ENCODE assay signal across 26 cellular contexts in the genomic region with DNA sequence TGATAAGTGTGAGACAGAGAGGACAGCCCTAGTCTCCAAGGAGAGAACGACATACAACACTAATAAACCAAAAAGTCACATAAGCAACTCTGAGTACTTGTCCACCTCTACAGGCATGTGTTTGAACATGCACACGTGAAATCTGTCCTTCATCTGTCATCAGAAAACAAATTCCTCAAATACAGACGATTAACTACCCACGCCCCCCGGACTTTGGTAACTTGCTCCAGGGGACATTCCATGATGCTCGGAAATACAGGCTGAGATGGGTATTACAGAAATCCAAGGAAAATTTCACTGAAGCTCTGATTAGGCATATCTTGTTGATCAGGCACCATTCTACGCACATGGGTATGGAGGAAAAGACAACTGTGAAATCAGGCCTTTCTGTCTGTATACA.
"Had no signal": no experiment of that assay in that cellular context is flagged by ENCODE, and none has a peak within 500 bp of the region (broad histone marks: within the 10 kb centered on the region; RNA-seq: fewer than 3 reads in every experiment).

No MANE protein-coding gene starts in this region.

- H3K9ac ChIP-seq: KMS-11 had no signal

- H3K27ac Mint-ChIP-seq: activated CD4-positive, alpha-beta T cell treated with anti-CD3 and anti-CD28 coated beads, Interleukin-2, amount 10 ng/mL, durations not matched to agents 24 days and 14 days; activated CD8-positive, alpha-beta T cell treated with anti-CD3 and anti-CD28 coated beads for 36 hours; activated naive CD8-positive, alpha-beta T cell treated with anti-CD3 and anti-CD28 coated beads for 36 hours; activated T-cell treated with anti-CD3 and anti-CD28 coated beads, Interleukin-2, amount 50 U/mL, for 72 hours; activated T-helper 17 cell treated with anti-CD3 and anti-CD28 coated beads, Interleukin-2, amount 50 U/mL, for 72 hours had no signal

- H3K4me3 ChIP-seq: ascending aorta, Peyer's patch had no signal

- ATAC-seq: activated CD8-positive, alpha-beta T cell treated with anti-CD3 and anti-CD28 coated beads for 36 hours; activated T-cell treated with anti-CD3 and anti-CD28 coated beads, Interleukin-2, amount 50 U/mL, for 72 hours; activated T-helper 17 cell treated with anti-CD3 and anti-CD28 coated beads, Interleukin-2, amount 50 U/mL, for 72 hours; PC-3 had no signal

- H3K9me3 Mint-ChIP-seq: activated CD4-positive, alpha-beta T cell treated with anti-CD3 and anti-CD28 coated beads, Interleukin-2, amount 10 ng/mL, durations not matched to agents 24 days and 14 days; activated CD8-positive, alpha-beta T cell treated with anti-CD3 and anti-CD28 coated beads for 36 hours; activated naive CD8-positive, alpha-beta T cell treated with anti-CD3 and anti-CD28 coated beads for 36 hours; activated T-cell treated with anti-CD3 and anti-CD28 coated beads, Interleukin-2, amount 50 U/mL, for 72 hours; activated T-helper 17 cell treated with anti-CD3 and anti-CD28 coated beads, Interleukin-2, amount 50 U/mL, for 72 hours had no signal

- H3K36me3 ChIP-seq: ascending aorta, Peyer's patch had no signal

- H3K9me3 ChIP-seq: ascending aorta, Peyer's patch had no signal

- H3K27ac ChIP-seq: KMS-11, Peyer's patch had no signal

- H3K27me3 Mint-ChIP-seq: activated CD4-positive, alpha-beta T cell treated with anti-CD3 and anti-CD28 coated beads, Interleukin-2, amount 10 ng/mL, durations not matched to agents 24 days and 14 days; activated CD8-positive, alpha-beta T cell treated with anti-CD3 and anti-CD28 coated beads for 36 hours; activated naive CD8-positive, alpha-beta T cell treated with anti-CD3 and anti-CD28 coated beads for 36 hours; activated T-helper 17 cell treated with anti-CD3 and anti-CD28 coated beads, Interleukin-2, amount 50 U/mL, for 72 hours had no signal

- H3K4me2 ChIP-seq: KMS-11 had no signal

- DNase-seq: activated CD4-positive, alpha-beta T cell treated with anti-CD3 and anti-CD28 coated beads, Interleukin-2, amount 10 ng/mL, durations not matched to agents 24 days and 14 days; activated CD4-positive, alpha-beta T cell treated with anti-CD3 and anti-CD28 coated beads, Interleukin-2, amount 50 U/mL, for 4 hours; activated CD8-positive, alpha-beta T cell treated with anti-CD3 and anti-CD28 coated beads for 36 hours; activated effector memory CD4-positive, alpha-beta T cell treated with anti-CD3 and anti-CD28 coated beads, Interleukin-2, amount 50 U/mL, for 16 hours; activated naive CD4-positive, alpha-beta T cell; activated naive CD4-positive, alpha-beta T cell treated with anti-CD3 and anti-CD28 coated beads, Interleukin-2, amount 50 U/mL, for 16 hours; activated naive CD8-positive, alpha-beta T cell treated with anti-CD3 and anti-CD28 coated beads for 36 hours; activated T-cell treated with anti-CD3 and anti-CD28 coated beads, Interleukin-2, amount 50 U/mL, for 1 hour; activated T-cell treated with anti-CD3 and anti-CD28 coated beads, Interleukin-2, amount 50 U/mL, for 72 hours; amniotic stem cell; MM.1S; MV-4-11; NCI-H1092; NCI-H1436 treated with DMSO at 0.1 percent for 48 hours; NCI-H1694 treated with DMSO at 0.1 percent for 48 hours; NCI-H2029; NCI-H345; PC-3; Peyer's patch; RPMI8226; SW 1271; T-helper 1 cell; T1000 had no signal

- H3K27me3 ChIP-seq: ascending aorta, Peyer's patch had no signal

- H3K4me3 Mint-ChIP-seq: activated CD4-positive, alpha-beta T cell treated with anti-CD3 and anti-CD28 coated beads, Interleukin-2, amount 10 ng/mL, durations not matched to agents 24 days and 14 days; activated CD8-positive, alpha-beta T cell treated with anti-CD3 and anti-CD28 coated beads for 36 hours; activated naive CD8-positive, alpha-beta T cell treated with anti-CD3 and anti-CD28 coated beads for 36 hours; activated T-cell treated with anti-CD3 and anti-CD28 coated beads, Interleukin-2, amount 50 U/mL, for 72 hours; activated T-helper 17 cell treated with anti-CD3 and anti-CD28 coated beads, Interleukin-2, amount 50 U/mL, for 72 hours had no signal
